In the genomic region with DNA sequence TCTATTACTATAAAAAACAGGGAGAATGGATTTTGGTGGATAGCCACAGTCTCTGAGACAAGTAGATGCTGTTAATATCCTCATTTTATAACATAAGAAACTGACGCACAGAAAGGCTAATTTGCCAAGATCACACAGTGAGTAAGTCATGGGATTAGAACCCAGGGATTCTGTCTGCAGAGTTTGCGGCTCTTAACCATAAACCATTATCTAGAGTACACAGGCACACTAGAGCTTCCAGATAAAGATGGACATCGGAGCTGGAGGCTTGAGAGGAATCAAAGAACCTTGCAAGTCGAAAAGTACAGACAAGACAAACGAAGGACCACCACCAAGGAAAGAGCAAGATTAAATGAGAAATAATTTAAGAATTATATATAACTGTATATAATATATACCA, we compare ENCODE assay signal across 1 cellular context.
TF ChIP-seq lines count a peak whose summit lies in the region.

No MANE protein-coding gene starts in this region.

TF ChIP-seq in K562, 482 proteins besides CTCF, POLR2A, EP300 and RAD21 (continued from another document and continues in another):
- TF ChIP-seq POLR2AphosphoS2 (IDR thresholded peaks at IDR 0.05; ENCODE audit: low read length): no peak
- no peak for TF ChIP-seq CHD4 (IDR thresholded peaks at IDR 0.05; ENCODE audit: insufficient read depth, insufficient replicate concordance, low read depth, low read length, poor library complexity, severe bottlenecking)
- TF ChIP-seq HEY1 (CRISPR knock-in tag; IDR thresholded peaks at IDR 0.05; ENCODE audit: borderline replicate concordance): no peak
- no peak for TF ChIP-seq KLF6 (CRISPR knock-in tag; IDR thresholded peaks at IDR 0.05; ENCODE audit: borderline replicate concordance)
- no peak for TF ChIP-seq KHSRP (IDR thresholded peaks at IDR 0.05)
- TF ChIP-seq ADNP (tag; IDR thresholded peaks at IDR 0.05): peak; percentile 85
- no peak for TF ChIP-seq ZKSCAN3 (CRISPR knock-in tag; IDR thresholded peaks at IDR 0.05)
- peak; percentile 66 for TF ChIP-seq BCOR (IDR thresholded peaks at IDR 0.05)
- TF ChIP-seq MGA (IDR thresholded peaks at IDR 0.05): no peak
- TF ChIP-seq CHAMP1 (IDR thresholded peaks at IDR 0.05): no peak
- TF ChIP-seq ETS1 (conservative IDR thresholded peaks at IDR 0.05; ENCODE audit: control insufficient read depth, low read depth, low read length): no peak
- peak; percentile 92 for TF ChIP-seq PML (IDR thresholded peaks at IDR 0.05; ENCODE audit: low read length)
- TF ChIP-seq ZBED1 (IDR thresholded peaks at IDR 0.05): no peak
- no peak for TF ChIP-seq ZNF174 (CRISPR knock-in tag; IDR thresholded peaks at IDR 0.05)
- TF ChIP-seq RERE (CRISPR knock-in tag; IDR thresholded peaks at IDR 0.05; ENCODE audit: borderline replicate concordance): no peak
- no peak for TF ChIP-seq XRCC5 (IDR thresholded peaks at IDR 0.05; ENCODE audit: low read depth, low read length)
- no peak for TF ChIP-seq SMAD3 (CRISPR knock-in tag; conservative IDR thresholded peaks at IDR 0.05)
- no peak for TF ChIP-seq SMARCB1 (IDR thresholded peaks at IDR 0.05; ENCODE audit: insufficient read length, low read depth)
- no peak for TF ChIP-seq ZNF133 (CRISPR knock-in tag; IDR thresholded peaks at IDR 0.05)
- TF ChIP-seq BRD9 (IDR thresholded peaks at IDR 0.05; ENCODE audit: low read depth, partially characterized antibody): no peak
- no peak for TF ChIP-seq ZC3H8 (IDR thresholded peaks at IDR 0.05)
- TF ChIP-seq MAFF (IDR thresholded peaks at IDR 0.05; ENCODE audit: low read length): no peak
- no peak for TF ChIP-seq NFRKB (IDR thresholded peaks at IDR 0.05; ENCODE audit: low read depth)
- no peak for TF ChIP-seq NKRF (IDR thresholded peaks at IDR 0.05; ENCODE audit: borderline replicate concordance)
- TF ChIP-seq, protein P1, sequence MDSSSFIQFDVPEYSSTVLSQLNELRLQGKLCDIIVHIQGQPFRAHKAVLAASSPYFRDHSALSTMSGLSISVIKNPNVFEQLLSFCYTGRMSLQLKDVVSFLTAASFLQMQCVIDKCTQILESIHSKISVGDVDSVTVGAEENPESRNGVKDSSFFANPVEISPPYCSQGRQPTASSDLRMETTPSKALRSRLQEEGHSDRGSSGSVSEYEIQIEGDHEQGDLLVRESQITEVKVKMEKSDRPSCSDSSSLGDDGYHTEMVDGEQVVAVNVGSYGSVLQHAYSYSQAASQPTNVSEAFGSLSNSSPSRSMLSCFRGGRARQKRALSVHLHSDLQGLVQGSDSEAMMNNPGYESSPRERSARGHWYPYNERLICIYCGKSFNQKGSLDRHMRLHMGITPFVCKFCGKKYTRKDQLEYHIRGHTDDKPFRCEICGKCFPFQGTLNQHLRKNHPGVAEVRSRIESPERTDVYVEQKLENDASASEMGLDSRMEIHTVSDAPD (CRISPR knock-in tag; IDR thresholded peaks at IDR 0.05): no peak
- no peak for TF ChIP-seq CAMTA2 (CRISPR knock-in tag; conservative IDR thresholded peaks at IDR 0.05)
- TF ChIP-seq SUPT5H (IDR thresholded peaks at IDR 0.05): no peak
- TF ChIP-seq XRCC4 (IDR thresholded peaks at IDR 0.05; ENCODE audit: extremely low read depth, insufficient read depth, insufficient read length): no peak
- TF ChIP-seq GATA2 (CRISPR knock-in tag; IDR thresholded peaks at IDR 0.05): peak; percentile 71
- TF ChIP-seq POLR2G (IDR thresholded peaks at IDR 0.05; ENCODE audit: low read depth, low read length): no peak
- 0 out of 2 replicates have a peak, but pooled peaks have one; percentile 50 for TF ChIP-seq ZNF644 (tag; IDR thresholded peaks at IDR 0.05; ENCODE audit: low read depth)
- no peak for TF ChIP-seq NR2F6 (CRISPR knock-in tag; IDR thresholded peaks at IDR 0.05)
- no peak for TF ChIP-seq PHF21A (IDR thresholded peaks at IDR 0.05; ENCODE audit: borderline replicate concordance, low read depth)
- no peak for TF ChIP-seq XRCC3 (IDR thresholded peaks at IDR 0.05)
- TF ChIP-seq SIRT6 (IDR thresholded peaks at IDR 0.05; ENCODE audit: low read depth, low read length): no peak
